ENCODE assay signal across 19 cellular contexts in genomic region chr6:24554474-24554873, GRCh38. TPM values are rescaled to one million over a fixed set of nuclear protein-coding genes. Genes with fewer than 3 reads are reported as not detected.
DNase-seq lines count a peak whose midpoint lies in the region; ATAC-seq and TF ChIP-seq lines count a peak whose summit lies in the region.
"Had no signal": no experiment of that assay in that cellular context is flagged by ENCODE, and none has a peak within 500 bp of the region (broad histone marks: within the 10 kb centered on the region; RNA-seq: fewer than 3 reads in every experiment).

No MANE protein-coding gene starts in this region.

- H3K27me3 Mint-ChIP-seq in osteocyte (ENCODE audit: unreplicated experiment) = peaks cover 4% of the 10 kb centered on the region
- H3K27me3 Mint-ChIP-seq: CD4-positive, alpha-beta T cell had no signal

- no peak overlapping the region for H3K4me3 ChIP-seq in parathyroid adenoma (ENCODE audit: low read depth, low read length)
- no peak overlapping the region for H3K4me3 ChIP-seq in heart right ventricle
- H3K4me3 ChIP-seq: GM23338, PC-9, SJCRH30 had no signal

- H3K4me1 ChIP-seq in parathyroid adenoma (no peaks in the 10 kb centered on the region), heart right ventricle (no peaks in the 10 kb centered on the region)
- H3K4me1 ChIP-seq: BE2C, SJCRH30 had no signal

- H3K27me3 ChIP-seq in parathyroid adenoma (ENCODE audit: control insufficient read depth, insufficient read depth, low read length) = no peaks in the 10 kb centered on the region
- H3K27me3 ChIP-seq in heart right ventricle = peaks cover 0 to 4% (median 0%) of the 10 kb centered on the region in 7 donors
- H3K27me3 ChIP-seq: BE2C, SJCRH30 had no signal

- H3K27ac ChIP-seq in parathyroid adenoma (no peak overlapping the region), heart right ventricle (no peak overlapping the region)
- H3K27ac ChIP-seq: 22Rv1, PC-9, SJCRH30 had no signal

- DNase-seq in NCI-H2107 treated with DMSO at 0.1 percent for 48 hours (lab: John Stamatoyannopoulos, UW; ENCODE audit: unreplicated experiment) = peak; percentile 12
- DNase-seq in NCI-H2107 (lab: John Stamatoyannopoulos, UW) = no peak
- no peak for DNase-seq in GM10266 (ENCODE audit: extremely low spot score)
- DNase-seq in heart right ventricle = no peak
- DNase-seq in osteocyte (ENCODE audit: extremely low spot score, unreplicated experiment) = no peak
- DNase-seq: BE2C; CD4-positive, alpha-beta T cell; KBM-7; NCI-H146; NCI-H2171 treated with DMSO at 0.1 percent for 48 hours; NCI-H446 treated with DMSO at 0.1 percent for 48 hours; SJCRH30; T-helper 17 cell had no signal

- H3K4me1 Mint-ChIP-seq in osteocyte (ENCODE audit: unreplicated experiment) = peaks cover 3% of the 10 kb centered on the region
- H3K4me1 Mint-ChIP-seq: GM23338, T-helper 17 cell had no signal

- H3K4me2 ChIP-seq in parathyroid adenoma (ENCODE audit: low read length) = peak overlapping the region; percentile 22
- H3K4me2 ChIP-seq: GM23338, PC-9 had no signal

- H3K9me3 ChIP-seq in parathyroid adenoma (ENCODE audit: control insufficient read depth, low read length) (no peaks in the 10 kb centered on the region), heart right ventricle (no peaks in the 10 kb centered on the region)
- H3K9me3 ChIP-seq: BE2C, SJCRH30 had no signal

- peak; percentile 85 for ATAC-seq in GM21529 (IDR thresholded peaks at IDR 0.05; ENCODE audit: unreplicated experiment)
- peak; percentile 47 for ATAC-seq in HG03432 (IDR thresholded peaks at IDR 0.05; ENCODE audit: unreplicated experiment)
- no peak for ATAC-seq in heart right ventricle
- ATAC-seq: GM23338, T-helper 17 cell had no signal

- H3K27ac Mint-ChIP-seq in osteocyte (ENCODE audit: unreplicated experiment) = no peak overlapping the region
- H3K27ac Mint-ChIP-seq: CD4-positive, alpha-beta T cell; GM23338; T-helper 17 cell had no signal

- H2AFZ ChIP-seq in parathyroid adenoma = no peak overlapping the region
- H2AFZ ChIP-seq: GM23338, PC-9 had no signal

- no peaks in the 10 kb centered on the region for H3K9me3 Mint-ChIP-seq in osteocyte (ENCODE audit: unreplicated experiment)
- H3K9me3 Mint-ChIP-seq: CD4-positive, alpha-beta T cell; GM23338 had no signal

- no peak overlapping the region for H3K4me3 Mint-ChIP-seq in osteocyte (ENCODE audit: unreplicated experiment)
- H3K4me3 Mint-ChIP-seq: CD4-positive, alpha-beta T cell; GM23338; T-helper 17 cell had no signal

- no peak overlapping the region for H3K9ac ChIP-seq in parathyroid adenoma

- no peaks in the 10 kb centered on the region for H3K79me2 ChIP-seq in parathyroid adenoma

- no peaks in the 10 kb centered on the region for H3K36me3 Mint-ChIP-seq in osteocyte (ENCODE audit: unreplicated experiment)

- WGBS in heart right ventricle, 2 donors = 89 to 97% methylated on average over 1 of the region's 1 CpG

- H3K36me3 ChIP-seq in parathyroid adenoma (ENCODE audit: control insufficient read depth, insufficient read depth, low read length) = no peaks in the 10 kb centered on the region
- H3K36me3 ChIP-seq in heart right ventricle = no peaks in the 10 kb centered on the region
- H3K36me3 ChIP-seq: BE2C, SJCRH30 had no signal

- intact Hi-C loops in heart right ventricle (cut with DNase I) = no loop called here

- TF ChIP-seq CTCF in parathyroid adenoma (IDR thresholded peaks at IDR 0.05) (no peak), GM10266 (IDR thresholded peaks at IDR 0.05; ENCODE audit: control insufficient read depth, insufficient read depth, low read depth, missing control alignments) (no peak), heart right ventricle (IDR thresholded peaks at IDR 0.05) (no peak), osteocyte (IDR thresholded peaks at IDR 0.05) (no peak)

RNA-seq across cellular contexts. Expression of gene ALDH5A1, which starts 59.7 kb away (rescaled TPM):
- total RNA-seq in heart right ventricle (10 to 100 TPM; 23.1 to 45.5 (median 30.0) TPM), osteocyte (6.6 and 7.8 TPM in 2 replicates)
- 1 to 10 TPM; 1.9 to 4.4 TPM for polyA plus RNA-seq in heart right ventricle

Comparison
In these comparisons a context has a peak if more than half of its experiments do, and no peak if none do; other contexts are left out.
1. ATAC-seq: peak in GM21529 (single experiment) and HG03432 (single experiment); none in heart right ventricle (0 of 8).